22 cellular contexts compared by ENCODE assay signal in genomic region chr13:72891423-72891822, GRCh38.
"Had no signal": no experiment of that assay in that cellular context is flagged by ENCODE, and none has a peak within 500 bp of the region (broad histone marks: within the 10 kb centered on the region; RNA-seq: fewer than 3 reads in every experiment).

No MANE protein-coding gene starts in this region.

- H3K27ac ChIP-seq: colonic mucosa, epithelial cell of prostate, esophagus squamous epithelium, foreskin keratinocyte, heart right ventricle, left lung, lower lobe of right lung had no signal

- H3K4me1 ChIP-seq: colonic mucosa, esophagus squamous epithelium, foreskin keratinocyte, left lung, lower lobe of right lung had no signal

- H3K9me3 ChIP-seq: colonic mucosa, left lung, lower lobe of right lung, mucosa of descending colon had no signal

- ATAC-seq: effector memory CD8-positive, alpha-beta T cell; esophagus mucosa; foreskin keratinocyte; left lung; lower lobe of right lung; mucosa of descending colon had no signal

- H3K36me3 ChIP-seq: colonic mucosa had no signal

- DNase-seq: colonic mucosa; cortex of kidney; effector CD8-positive, alpha-beta T cell; effector memory CD8-positive, alpha-beta T cell; endodermal cell; esophagus squamous epithelium; foreskin keratinocyte; glutamatergic neuron; head of caudate nucleus; heart right ventricle; hippocampal formation; left cardiac atrium; left lung; lower lobe of right lung; mesenchymal stem cell; mucosa of descending colon; naive B cell had no signal

- FAIRE-seq: endometrium, frontal cortex, keratinocyte had no signal

- H3K4me3 ChIP-seq: colonic mucosa, esophagus squamous epithelium, heart right ventricle, left lung, lower lobe of right lung, mucosa of descending colon had no signal

- H3K27me3 ChIP-seq: colonic mucosa, esophagus squamous epithelium, foreskin keratinocyte, heart right ventricle, left lung had no signal
